In genomic region chr5:168869615-168870227, GRCh38 we compare ENCODE assay signal across 15 cellular contexts.
"Had no signal": no experiment of that assay in that cellular context is flagged by ENCODE, and none has a peak within 500 bp of the region (broad histone marks: within the 10 kb centered on the region; RNA-seq: fewer than 3 reads in every experiment).

No MANE protein-coding gene starts in this region.

- ATAC-seq: activated T-helper 17 cell treated with anti-CD3 and anti-CD28 coated beads, Interleukin-2, amount 50 U/mL, for 72 hours; effector memory CD8-positive, alpha-beta T cell; left lobe of liver; natural killer cell; T-helper 17 cell had no signal

- H3K4me1 Mint-ChIP-seq: activated B cell treated with CpG ODN at 0.5 μM for 24 hours; activated T-helper 17 cell treated with anti-CD3 and anti-CD28 coated beads, Interleukin-2, amount 50 U/mL, for 72 hours; central memory CD8-positive, alpha-beta T cell; memory B cell; T-helper 17 cell had no signal

- H3K4me3 Mint-ChIP-seq: activated B cell treated with CpG ODN at 0.5 μM for 24 hours; activated CD4-positive, alpha-beta T cell treated with anti-CD3 and anti-CD28 coated beads, Interleukin-2, amount 10 ng/mL, durations not matched to agents 24 days and 14 days; activated naive CD4-positive, alpha-beta T cell treated with anti-CD3 and anti-CD28 coated beads for 36 hours; activated T-helper 17 cell treated with anti-CD3 and anti-CD28 coated beads, Interleukin-2, amount 50 U/mL, for 72 hours; central memory CD8-positive, alpha-beta T cell; dendritic cell treated with granulocyte-macrophage colony-stimulating factor and Interleukin-4, amounts not matched to agents 40 ng/mL and 50 ng/mL, for 4 days; effector memory CD8-positive, alpha-beta T cell; memory B cell; natural killer cell; T-helper 17 cell had no signal

- H3K4me1 ChIP-seq: tibial artery had no signal

- H3K27me3 ChIP-seq: tibial artery, vagina had no signal

- H3K27ac ChIP-seq: tibial artery, vagina had no signal

- H3K4me3 ChIP-seq: tibial artery, vagina had no signal

- FAIRE-seq: islet of Langerhans had no signal

- H3K27ac Mint-ChIP-seq: activated B cell treated with CpG ODN at 0.5 μM for 24 hours; activated CD4-positive, alpha-beta T cell treated with anti-CD3 and anti-CD28 coated beads, Interleukin-2, amount 10 ng/mL, durations not matched to agents 24 days and 14 days; activated naive CD4-positive, alpha-beta T cell treated with anti-CD3 and anti-CD28 coated beads for 36 hours; activated T-helper 17 cell treated with anti-CD3 and anti-CD28 coated beads, Interleukin-2, amount 50 U/mL, for 72 hours; dendritic cell treated with granulocyte-macrophage colony-stimulating factor and Interleukin-4, amounts not matched to agents 40 ng/mL and 50 ng/mL, for 4 days; effector memory CD8-positive, alpha-beta T cell; memory B cell; natural killer cell; T-helper 17 cell had no signal

- H3K9me3 ChIP-seq: tibial artery, vagina had no signal

- DNase-seq: activated B cell treated with CpG ODN at 0.5 μM for 24 hours; activated CD4-positive, alpha-beta T cell treated with anti-CD3 and anti-CD28 coated beads, Interleukin-2, amount 10 ng/mL, durations not matched to agents 24 days and 14 days; activated naive CD4-positive, alpha-beta T cell treated with anti-CD3 and anti-CD28 coated beads for 36 hours; activated T-cell treated with anti-CD3 and anti-CD28 coated beads for 4 hours; effector memory CD8-positive, alpha-beta T cell; natural killer cell; T-helper 17 cell; tibial artery had no signal

- H3K9me3 Mint-ChIP-seq: activated B cell treated with CpG ODN at 0.5 μM for 24 hours; activated CD4-positive, alpha-beta T cell treated with anti-CD3 and anti-CD28 coated beads, Interleukin-2, amount 10 ng/mL, durations not matched to agents 24 days and 14 days; activated naive CD4-positive, alpha-beta T cell treated with anti-CD3 and anti-CD28 coated beads for 36 hours; activated T-helper 17 cell treated with anti-CD3 and anti-CD28 coated beads, Interleukin-2, amount 50 U/mL, for 72 hours; central memory CD8-positive, alpha-beta T cell; dendritic cell treated with granulocyte-macrophage colony-stimulating factor and Interleukin-4, amounts not matched to agents 40 ng/mL and 50 ng/mL, for 4 days; effector memory CD8-positive, alpha-beta T cell; memory B cell; natural killer cell had no signal

- H3K36me3 Mint-ChIP-seq: memory B cell, natural killer cell had no signal

- H3K36me3 ChIP-seq: tibial artery, vagina had no signal
